16 cellular contexts compared by ENCODE assay signal in genomic region chr12:121107681-121108080, GRCh38. TPM values are rescaled to one million over a fixed set of nuclear protein-coding genes. Genes with fewer than 3 reads are reported as not detected.
DNase-seq lines count a peak whose midpoint lies in the region; ATAC-seq and TF ChIP-seq lines count a peak whose summit lies in the region.
"Had no signal": no experiment of that assay in that cellular context is flagged by ENCODE, and none has a peak within 500 bp of the region (broad histone marks: within the 10 kb centered on the region; RNA-seq: fewer than 3 reads in every experiment).

No MANE protein-coding gene starts in this region.

- H3K4ac ChIP-seq in IMR-90 (ENCODE audit: low read depth, low read length), result no peak overlapping the region

- H3K9me3 ChIP-seq in IMR-90 (ENCODE audit: control insufficient read depth, insufficient read depth, low read length) (no peaks in the 10 kb centered on the region), Karpas-422 (ENCODE audit: low read length) (no peaks in the 10 kb centered on the region)

- CTCF ChIA-PET in IMR-90 (lab: Yijun Ruan, JAX), result no interaction called here

- H3K4me3 Mint-ChIP-seq in activated CD4-positive, alpha-beta T cell treated with anti-CD3 and anti-CD28 coated beads, Interleukin-2, amount 10 ng/mL, durations not matched to agents 24 days and 14 days, result no peak overlapping the region
- H3K4me3 Mint-ChIP-seq: CD14-positive monocyte had no signal

- H3K4me3 ChIP-seq in IMR-90 (ENCODE audit: insufficient read depth, low read depth, low read length) (no peak overlapping the region), choroid plexus epithelial cell (ENCODE audit: low read depth, low read length) (no peak overlapping the region), Karpas-422 (ENCODE audit: low read length) (no peak overlapping the region)

- POLR2A ChIA-PET in IMR-90 (lab: Charles Lee; ENCODE audit: unreplicated experiment), result no interaction called here

- no peak overlapping the region for H3K18ac ChIP-seq in IMR-90 (ENCODE audit: low read depth, low read length)

- H3K9ac ChIP-seq in IMR-90 (ENCODE audit: low read depth, low read length) (no peak overlapping the region), Karpas-422 (ENCODE audit: low read length) (no peak overlapping the region)

- H3K4me1 Mint-ChIP-seq in activated CD4-positive, alpha-beta T cell treated with anti-CD3 and anti-CD28 coated beads, Interleukin-2, amount 10 ng/mL, durations not matched to agents 24 days and 14 days, result peaks cover 6% of the 10 kb centered on the region

- no peaks in the 10 kb centered on the region for H3K9me2 ChIP-seq in Karpas-422 (replicated peaks; ENCODE audit: insufficient read depth, low read length)

- H4K91ac ChIP-seq in IMR-90 (ENCODE audit: insufficient read depth, low read depth, low read length), result no peak overlapping the region

- no peak overlapping the region for H3K14ac ChIP-seq in IMR-90 (replicated peaks; ENCODE audit: low read depth, low read length)

- intact Hi-C loops in IMR-90 (cut with micrococcal nuclease), result no loop called here
- intact Hi-C loops in activated CD4-positive, alpha-beta T cell treated with anti-CD3 and anti-CD28 coated beads, Interleukin-2, amount 10 ng/mL, durations not matched to agents 24 days and 14 days (cut with micrococcal nuclease), result no loop called here

- no peak overlapping the region for H2BK15ac ChIP-seq in IMR-90 (ENCODE audit: low read depth, low read length)

- ATAC-seq in IMR-90 (ENCODE audit: low read depth) (no peak), HG02840 (IDR thresholded peaks at IDR 0.05; ENCODE audit: low FRiP score, unreplicated experiment) (no peak)

- TF ChIP-seq RAD21 in IMR-90 (IDR thresholded peaks at IDR 0.05; ENCODE audit: low read length), result no peak

- dilution Hi-C loops in IMR-90 (cut with HindIII; ENCODE audit: low sequenced_read_pairs, unreplicated experiment), result no loop called here

- no peak for TF ChIP-seq POLR2A in IMR-90 (IDR thresholded peaks at IDR 0.05; ENCODE audit: low read depth, low read length)

- H3K9me3 Mint-ChIP-seq in activated CD4-positive, alpha-beta T cell treated with anti-CD3 and anti-CD28 coated beads, Interleukin-2, amount 10 ng/mL, durations not matched to agents 24 days and 14 days, result no peaks in the 10 kb centered on the region

- H3K27me3 ChIP-seq in IMR-90 (ENCODE audit: control insufficient read depth, insufficient read depth, low read length), result peaks cover 4% of the 10 kb centered on the region; the same call in 1 of the 2 replicates
- no peaks in the 10 kb centered on the region for H3K27me3 ChIP-seq in Karpas-422 (ENCODE audit: low read length)

- H2BK5ac ChIP-seq in IMR-90 (ENCODE audit: low read depth, low read length, poor library complexity, severe bottlenecking), result no peak overlapping the region

- no peaks in the 10 kb centered on the region for H3K9me1 ChIP-seq in IMR-90 (ENCODE audit: insufficient read depth, low read length)

- no TSS peak for BruUV-seq in IMR-90 (replicated peaks; lab: Mats Ljungman, UMichigan)

- no peak overlapping the region for H4K8ac ChIP-seq in IMR-90 (ENCODE audit: low read depth in 2 of 2, low read length in 2 of 2)

- no peaks in the 10 kb centered on the region for H3K79me2 ChIP-seq in Karpas-422 (ENCODE audit: low read length)

- peaks cover 2% of the 10 kb centered on the region for H3K27me3 Mint-ChIP-seq in activated CD4-positive, alpha-beta T cell treated with anti-CD3 and anti-CD28 coated beads, Interleukin-2, amount 10 ng/mL, durations not matched to agents 24 days and 14 days
- H3K27me3 Mint-ChIP-seq: IgD-negative memory B cell had no signal

- WGBS in IMR-90 (ENCODE audit: extremely low coverage in 2 of 2, insufficient read length in 1 of 2), 2 experiments, result 100% methylated on average over 1 of the region's 3 CpGs; no CpG with 5 or more reads in 1 of the 2 experiments

- in situ Hi-C loops in IMR-90 (cut with MboI; ENCODE audit: low sequenced_read_pairs), result no loop called here

- H3K23ac ChIP-seq in IMR-90 (ENCODE audit: low read depth, low read length), result no peak overlapping the region

- H3K27ac ChIP-seq in IMR-90 (ENCODE audit: insufficient read depth, low read length) (no peak overlapping the region), Karpas-422 (ENCODE audit: low read length) (no peak overlapping the region)

- H3K4me1 ChIP-seq in IMR-90 (ENCODE audit: control insufficient read depth, insufficient read depth, low read length) (no peaks in the 10 kb centered on the region), Karpas-422 (ENCODE audit: low read length) (peaks cover 4% of the 10 kb centered on the region)

- no peak overlapping the region for H2BK20ac ChIP-seq in IMR-90 (ENCODE audit: low read depth, low read length)

- H2AFZ ChIP-seq in IMR-90 (replicated peaks; ENCODE audit: low read length, poor library complexity), result no peak overlapping the region
- H2AFZ ChIP-seq in Karpas-422 (ENCODE audit: low read length), result no peak overlapping the region

- H4K5ac ChIP-seq in IMR-90 (ENCODE audit: low read depth, low read length), result no peak overlapping the region

- no peaks in the 10 kb centered on the region for H4K20me1 ChIP-seq in IMR-90 (ENCODE audit: insufficient read depth, low read length)
- no peaks in the 10 kb centered on the region for H4K20me1 ChIP-seq in Karpas-422 (ENCODE audit: insufficient read depth, low read depth, low read length)

- no peaks in the 10 kb centered on the region for H3K36me3 Mint-ChIP-seq in activated CD4-positive, alpha-beta T cell treated with anti-CD3 and anti-CD28 coated beads, Interleukin-2, amount 10 ng/mL, durations not matched to agents 24 days and 14 days (ENCODE audit: low read depth)
- H3K36me3 Mint-ChIP-seq: CD14-positive monocyte had no signal

- H2AK5ac ChIP-seq in IMR-90 (ENCODE audit: low read depth, low read length), result no peak overlapping the region

- H3K36me3 ChIP-seq in IMR-90 (ENCODE audit: control insufficient read depth, insufficient read depth, low read length), result no peaks in the 10 kb centered on the region
- H3K36me3 ChIP-seq in Karpas-422 (ENCODE audit: insufficient read depth, low read length), result no peaks in the 10 kb centered on the region

- no peak overlapping the region for H2BK120ac ChIP-seq in IMR-90 (ENCODE audit: low read depth, low read length)

- DNase-seq in EH (ENCODE audit: low read depth), result peak; percentile 50
- peak; percentile 18 for DNase-seq in IMR-90
- DNase-seq in choroid plexus epithelial cell (ENCODE audit: low read depth), result peak; percentile 17
- peak; percentile 6 for DNase-seq in non-pigmented ciliary epithelial cell (ENCODE audit: low read depth)
- no peak for DNase-seq in activated CD4-positive, alpha-beta T cell treated with anti-CD3 and anti-CD28 coated beads, Interleukin-2, amount 10 ng/mL, durations not matched to agents 24 days and 14 days
- no peak for DNase-seq in Karpas-422
- no peak for DNase-seq in medulla oblongata (ENCODE audit: extremely low spot score)
- DNase-seq: COR-L47, DMS153, NCI-H1105 treated with DMSO at 0.1 percent for 48 hours, NCI-H187 treated with DMSO at 0.1 percent for 48 hours, NCI-H69, SHP77 treated with DMSO at 0.1 percent for 48 hours had no signal

- H3K79me1 ChIP-seq in IMR-90 (ENCODE audit: low read depth in 1 of 2, low read length in 2 of 2), result no peaks in the 10 kb centered on the region

- H2AK9ac ChIP-seq in IMR-90 (replicated peaks; ENCODE audit: low read depth, low read length, poor library complexity), result no peak overlapping the region

- no peak overlapping the region for H3K56ac ChIP-seq in IMR-90 (ENCODE audit: extremely low read depth, insufficient read depth, low read length)

- TF ChIP-seq CTCF in IMR-90 (conservative IDR thresholded peaks at IDR 0.05; ENCODE audit: low read depth, low read length), result no peak
- no peak for TF ChIP-seq CTCF in choroid plexus epithelial cell (conservative IDR thresholded peaks at IDR 0.05; ENCODE audit: low read depth, low read length)

- H3K27ac Mint-ChIP-seq in activated CD4-positive, alpha-beta T cell treated with anti-CD3 and anti-CD28 coated beads, Interleukin-2, amount 10 ng/mL, durations not matched to agents 24 days and 14 days, result no peak overlapping the region
- H3K27ac Mint-ChIP-seq: IgD-negative memory B cell had no signal

- no peak overlapping the region for H3K4me2 ChIP-seq in IMR-90 (ENCODE audit: low read depth, low read length)
- no peak overlapping the region for H3K4me2 ChIP-seq in Karpas-422 (ENCODE audit: low read depth, low read length, poor library complexity, severe bottlenecking)

TF ChIP-seq in IMR-90, 13 proteins besides CTCF, POLR2A, EP300 and RAD21 (continues in another document):
- no peak for TF ChIP-seq RFX5 (IDR thresholded peaks at IDR 0.05; ENCODE audit: low read depth, low read length)
- no peak for TF ChIP-seq BHLHE40 (IDR thresholded peaks at IDR 0.05; ENCODE audit: low read depth, low read length)
- no peak for TF ChIP-seq RCOR1 (IDR thresholded peaks at IDR 0.05; ENCODE audit: insufficient replicate concordance, low read length)
- no peak for TF ChIP-seq SMC3 (IDR thresholded peaks at IDR 0.05; ENCODE audit: low read depth, low read length)
- TF ChIP-seq NFE2L2 (IDR thresholded peaks at IDR 0.05; ENCODE audit: low read depth, low read length), result no peak
- no peak for TF ChIP-seq USF2 (IDR thresholded peaks at IDR 0.05; ENCODE audit: low read depth, low read length)
- no peak for TF ChIP-seq CHD1 (IDR thresholded peaks at IDR 0.05; ENCODE audit: low read depth, low read length)
- no peak for TF ChIP-seq MAFK (IDR thresholded peaks at IDR 0.05; ENCODE audit: low read depth, low read length)
- no peak for TF ChIP-seq FOS (IDR thresholded peaks at IDR 0.05; ENCODE audit: low read depth, low read length)

RNA-seq across cellular contexts. Expression of gene P2RX7, which starts 25.0 kb away (rescaled TPM):
- total RNA-seq in IMR-90 (2012; rRNA removed), result under 0.01 and 0.18 TPM in 2 replicates
- 0.07 and 0.16 TPM in 2 replicates for polyA plus RNA-seq in IMR-90 (2012; rRNA removed)
- polyA plus RNA-seq in IMR-90 (2012; cell fraction: cytosol; rRNA removed), result 0.04 and 0.15 TPM in 2 replicates
- polyA plus RNA-seq in IMR-90 (2012; cell fraction: nucleus; rRNA removed; ENCODE audit: low replicate concordance), result 0.10 and 0.24 TPM in 2 replicates
- 6.2 and 7.0 TPM in 2 replicates for total RNA-seq in activated CD4-positive, alpha-beta T cell treated with anti-CD3 and anti-CD28 coated beads, Interleukin-2, amount 10 ng/mL, durations not matched to agents 24 days and 14 days
- 0.18 TPM in 1 of 2 replicates, not detected in the other for total RNA-seq in Karpas-422 (2014; rRNA removed; shearing (Covaris generic); ENCODE audit: low replicate concordance)

Comparison
In these comparisons a context has a peak if more than half of its experiments do, and no peak if none do; other contexts are left out.
1. DNase-seq: peak in EH (single experiment), IMR-90 (single experiment), choroid plexus epithelial cell (single experiment) and non-pigmented ciliary epithelial cell (single experiment); none in activated CD4-positive, alpha-beta T cell treated with anti-CD3 and anti-CD28 coated beads, Interleukin-2, amount 10 ng/mL, durations not matched to agents 24 days and 14 days (single experiment), Karpas-422 (single experiment) and medulla oblongata (single experiment).